Comparison of ENCODE assay signal across 14 cellular contexts in the genomic region with DNA sequence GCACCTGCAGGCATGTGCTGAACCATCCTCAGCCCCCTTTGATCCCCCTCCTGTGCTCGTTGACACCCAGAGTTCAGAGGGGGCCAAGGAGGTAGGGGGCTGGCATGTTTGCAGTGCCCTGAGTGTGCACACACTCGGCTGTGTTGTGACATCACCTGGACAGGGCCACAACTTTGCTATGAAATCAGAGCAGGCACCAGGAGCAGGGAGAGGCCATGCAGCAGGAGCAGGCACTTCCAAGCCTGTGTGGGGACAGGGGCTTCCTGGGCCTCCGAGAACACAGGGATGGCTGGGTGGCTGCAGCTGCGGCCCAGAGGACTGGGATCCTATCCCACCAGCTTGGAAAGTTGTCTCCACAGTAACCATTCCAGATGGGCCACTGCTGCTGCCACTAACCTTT.
DNase-seq lines count a peak whose midpoint lies in the region; ATAC-seq and TF ChIP-seq lines count a peak whose summit lies in the region.
"Had no signal": no experiment of that assay in that cellular context is flagged by ENCODE, and none has a peak within 500 bp of the region (broad histone marks: within the 10 kb centered on the region; RNA-seq: fewer than 3 reads in every experiment).

No MANE protein-coding gene starts in this region.

- no peaks in the 10 kb centered on the region for H3K36me3 ChIP-seq in neuronal stem cell (replicated peaks in 1 of 2; ENCODE audit: control insufficient read depth in 2 of 2, insufficient read depth in 2 of 2, low read length in 2 of 2)
- peaks cover 6% of the 10 kb centered on the region for H3K36me3 ChIP-seq in upper lobe of right lung
- H3K36me3 ChIP-seq in PC-3 (ENCODE audit: low read depth, low read length), result no peaks in the 10 kb centered on the region
- H3K36me3 ChIP-seq: BLaER1 treated with 17β-estradiol and CSF1 and Interleukin-3, amounts not matched to agents 10 nM and 100 nM; HAP-1 had no signal

- peak; percentile 43 for ATAC-seq in WTC11
- ATAC-seq in upper lobe of right lung, result peak; percentile 30
- no peak for ATAC-seq in PC-3
- ATAC-seq: GM23338 had no signal

- H3K79me1 ChIP-seq in neuronal stem cell (ENCODE audit: low read depth, low read length), result no peaks in the 10 kb centered on the region

- H2AK5ac ChIP-seq in neuronal stem cell (ENCODE audit: low read depth, low read length), result no peak overlapping the region

- no peak overlapping the region for H3K4me3 Mint-ChIP-seq in WTC11
- H3K4me3 Mint-ChIP-seq in glutamatergic neuron (ENCODE audit: unreplicated experiment), result no peak overlapping the region
- H3K4me3 Mint-ChIP-seq: CD4-positive, CD25-positive, alpha-beta regulatory T cell; GM23338 had no signal

- H2BK12ac ChIP-seq in neuronal stem cell (ENCODE audit: low read length), result no peak overlapping the region

- H3K27ac Mint-ChIP-seq in WTC11 (no peak overlapping the region), glutamatergic neuron (ENCODE audit: unreplicated experiment) (no peak overlapping the region)
- H3K27ac Mint-ChIP-seq: CD4-positive, CD25-positive, alpha-beta regulatory T cell; GM23338 had no signal

- H3K9me2 ChIP-seq in PC-3 (replicated peaks; ENCODE audit: low read length), result no peaks in the 10 kb centered on the region

- CTCF ChIA-PET in WTC11 (lab: Charles Lee) (no interaction called here), PC-3 (lab: Charles Lee) (no interaction called here)

- no peaks in the 10 kb centered on the region for H3F3A ChIP-seq in PC-3 (ENCODE audit: low read length, unreplicated experiment)

- H3K27ac ChIP-seq in neuronal stem cell (replicated peaks; ENCODE audit: low read length), result no peak overlapping the region
- H3K27ac ChIP-seq in upper lobe of right lung, result no peak overlapping the region
- H3K27ac ChIP-seq in PC-3 (ENCODE audit: low read length), result no peak overlapping the region
- H3K27ac ChIP-seq: BLaER1 treated with 17β-estradiol and CSF1 and Interleukin-3, amounts not matched to agents 10 nM and 100 nM had no signal

- H3K9me3 ChIP-seq in neuronal stem cell (replicated peaks in 1 of 2; ENCODE audit: control insufficient read depth in 2 of 2, insufficient read depth in 1 of 2, low read depth in 1 of 2, low read length in 2 of 2), result no peaks in the 10 kb centered on the region
- no peaks in the 10 kb centered on the region for H3K9me3 ChIP-seq in upper lobe of right lung
- H3K9me3 ChIP-seq in PC-3 (ENCODE audit: low read length), result no peaks in the 10 kb centered on the region
- H3K9me3 ChIP-seq: HAP-1 had no signal

- no TSS peak for BruUV-seq in PC-3 (replicated peaks; lab: Mats Ljungman, UMichigan)

- H3K4me1 ChIP-seq in neuronal stem cell (ENCODE audit: control insufficient read depth in 2 of 2, insufficient read depth in 1 of 2, low read depth in 1 of 2, low read length in 2 of 2) (peaks cover 0 to 2% of the 10 kb centered on the region in 2 donors), upper lobe of right lung (no peaks in the 10 kb centered on the region), PC-3 (ENCODE audit: insufficient read depth, low read length) (no peaks in the 10 kb centered on the region)
- H3K4me1 ChIP-seq: BLaER1 treated with 17β-estradiol and CSF1 and Interleukin-3, amounts not matched to agents 10 nM and 100 nM; HAP-1 had no signal

- H2BK15ac ChIP-seq in neuronal stem cell (ENCODE audit: low read length), result no peak overlapping the region

- H4K91ac ChIP-seq in neuronal stem cell (ENCODE audit: low read depth, low read length, poor library complexity), result no peak overlapping the region

- H2BK5ac ChIP-seq in neuronal stem cell (ENCODE audit: low read length), result no peak overlapping the region

- POLR2A ChIA-PET in WTC11 (lab: Charles Lee), result no interaction called here
- POLR2A ChIA-PET in PC-3 (lab: Charles Lee; ENCODE audit: unreplicated experiment), result no interaction called here

- H3K79me2 ChIP-seq in PC-3 (ENCODE audit: low read length), result no peaks in the 10 kb centered on the region

- H3K27me3 ChIP-seq in neuronal stem cell (ENCODE audit: control insufficient read depth in 3 of 3, insufficient read depth in 3 of 3, low read depth in 1 of 3, low read length in 3 of 3), result no peaks in the 10 kb centered on the region
- H3K27me3 ChIP-seq in upper lobe of right lung, result no peaks in the 10 kb centered on the region
- no peaks in the 10 kb centered on the region for H3K27me3 ChIP-seq in PC-3 (ENCODE audit: low read length)
- H3K27me3 ChIP-seq: BLaER1 treated with 17β-estradiol and CSF1 and Interleukin-3, amounts not matched to agents 10 nM and 100 nM had no signal

- no peaks in the 10 kb centered on the region for H4K20me1 ChIP-seq in PC-3 (ENCODE audit: low read length)
- H4K20me1 ChIP-seq: BLaER1 treated with 17β-estradiol and CSF1 and Interleukin-3, amounts not matched to agents 10 nM and 100 nM had no signal

- H3K36me3 Mint-ChIP-seq in WTC11 (no peaks in the 10 kb centered on the region), glutamatergic neuron (ENCODE audit: unreplicated experiment) (no peaks in the 10 kb centered on the region)
- H3K36me3 Mint-ChIP-seq: CD4-positive, CD25-positive, alpha-beta regulatory T cell had no signal

- H3K27me3 Mint-ChIP-seq in WTC11 (ENCODE audit: low read depth), result no peaks in the 10 kb centered on the region
- no peaks in the 10 kb centered on the region for H3K27me3 Mint-ChIP-seq in glutamatergic neuron (ENCODE audit: unreplicated experiment)
- H3K27me3 Mint-ChIP-seq: CD4-positive, CD25-positive, alpha-beta regulatory T cell had no signal

- no peak overlapping the region for H3K4ac ChIP-seq in neuronal stem cell (ENCODE audit: low read length)

- H3K9ac ChIP-seq in neuronal stem cell (ENCODE audit: low read depth, low read length, poor library complexity), result no peak overlapping the region
- no peak overlapping the region for H3K9ac ChIP-seq in PC-3 (ENCODE audit: low read length)
- H3K9ac ChIP-seq: BLaER1 treated with 17β-estradiol and CSF1 and Interleukin-3, amounts not matched to agents 10 nM and 100 nM had no signal

- H3K4me1 Mint-ChIP-seq in WTC11 (peaks cover 8% of the 10 kb centered on the region), glutamatergic neuron (ENCODE audit: low read depth, unreplicated experiment) (peaks cover 10% of the 10 kb centered on the region)
- H3K4me1 Mint-ChIP-seq: CD4-positive, CD25-positive, alpha-beta regulatory T cell had no signal

- intact Hi-C loops in upper lobe of right lung (cut with DNase I), result no loop called here
- intact Hi-C loops in PC-3 (cut with micrococcal nuclease), result no loop called here

- TF ChIP-seq CTCF in WTC11 (IDR thresholded peaks at IDR 0.05) (no peak), glutamatergic neuron (IDR thresholded peaks at IDR 0.05; ENCODE audit: partially characterized antibody, unreplicated experiment) (no peak), upper lobe of right lung (IDR thresholded peaks at IDR 0.05) (no peak), PC-3 (conservative IDR thresholded peaks at IDR 0.05; ENCODE audit: low read depth, low read length) (no peak)

- peak overlapping the region; percentile 35 for H3K18ac ChIP-seq in neuronal stem cell (ENCODE audit: low read length)

- H3K4me3 ChIP-seq in neuronal stem cell (ENCODE audit: low read length in 2 of 2), result no peak overlapping the region
- no peak overlapping the region for H3K4me3 ChIP-seq in upper lobe of right lung
- no peak overlapping the region for H3K4me3 ChIP-seq in PC-3 (ENCODE audit: low read length)
- H3K4me3 ChIP-seq: BLaER1 treated with 17β-estradiol and CSF1 and Interleukin-3, amounts not matched to agents 10 nM and 100 nM; GM23338; HAP-1 had no signal

- no peak overlapping the region for H4K8ac ChIP-seq in neuronal stem cell (ENCODE audit: low read depth, low read length)

- H3K4me2 ChIP-seq in neuronal stem cell (ENCODE audit: insufficient read depth, low read length, poor library complexity, severe bottlenecking) (no peak overlapping the region), PC-3 (ENCODE audit: low read length) (no peak overlapping the region)
- H3K4me2 ChIP-seq: BLaER1 treated with 17β-estradiol and CSF1 and Interleukin-3, amounts not matched to agents 10 nM and 100 nM; GM23338 had no signal

- no peak overlapping the region for H2AFZ ChIP-seq in neuronal stem cell (ENCODE audit: low read length)
- no peak overlapping the region for H2AFZ ChIP-seq in PC-3 (ENCODE audit: low read length)
- H2AFZ ChIP-seq: GM23338 had no signal

- H3K23ac ChIP-seq in neuronal stem cell (ENCODE audit: low read depth, low read length, poor library complexity), result no peak overlapping the region

- H3K14ac ChIP-seq in neuronal stem cell (ENCODE audit: low read length), result peak overlapping the region; percentile 63

- no peak for DNase-seq in WTC11 (ENCODE audit: low spot score)
- peak; percentile 25 for DNase-seq in glutamatergic neuron
- no peak for DNase-seq in neuronal stem cell (ENCODE audit: low spot score)
- DNase-seq in upper lobe of right lung, result no peak
- DNase-seq in SIG-M5 treated with dmso at 0.1 percent for 504 hours (lab: John Stamatoyannopoulos, UW; ENCODE audit: unreplicated experiment), result no peak
- no peak for DNase-seq in PC-3
- DNase-seq in GM19238 (ENCODE audit: insufficient read length, low spot score), result no peak
- DNase-seq: ACHN; CD4-positive, CD25-positive, alpha-beta regulatory T cell; DMS53; GF-D8 had no signal

- no peak overlapping the region for H2BK120ac ChIP-seq in neuronal stem cell (ENCODE audit: low read depth, low read length)

- no peaks in the 10 kb centered on the region for H3K9me3 Mint-ChIP-seq in WTC11
- peaks cover 2% of the 10 kb centered on the region for H3K9me3 Mint-ChIP-seq in glutamatergic neuron (ENCODE audit: unreplicated experiment)
- H3K9me3 Mint-ChIP-seq: GM23338 had no signal

- WGBS in neuronal stem cell (ENCODE audit: extremely low coverage in 2 of 2, insufficient read length in 2 of 2, insufficient replicate concordance in 1 of 2), 2 donors, result no CpG with 5 or more reads among the region's 4 CpGs

TF ChIP-seq in WTC11, 78 proteins besides CTCF, POLR2A, EP300 and RAD21 (continues in another document):
- TF ChIP-seq, protein P1, sequence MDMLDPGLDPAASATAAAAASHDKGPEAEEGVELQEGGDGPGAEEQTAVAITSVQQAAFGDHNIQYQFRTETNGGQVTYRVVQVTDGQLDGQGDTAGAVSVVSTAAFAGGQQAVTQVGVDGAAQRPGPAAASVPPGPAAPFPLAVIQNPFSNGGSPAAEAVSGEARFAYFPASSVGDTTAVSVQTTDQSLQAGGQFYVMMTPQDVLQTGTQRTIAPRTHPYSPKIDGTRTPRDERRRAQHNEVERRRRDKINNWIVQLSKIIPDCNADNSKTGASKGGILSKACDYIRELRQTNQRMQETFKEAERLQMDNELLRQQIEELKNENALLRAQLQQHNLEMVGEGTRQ (CRISPR knock-in tag; IDR thresholded peaks at IDR 0.05), result no peak
- TF ChIP-seq RORB (CRISPR knock-in tag; IDR thresholded peaks at IDR 0.05) (no peak), TEAD4 (CRISPR knock-in tag; IDR thresholded peaks at IDR 0.05) (no peak)
